In the genomic region with DNA sequence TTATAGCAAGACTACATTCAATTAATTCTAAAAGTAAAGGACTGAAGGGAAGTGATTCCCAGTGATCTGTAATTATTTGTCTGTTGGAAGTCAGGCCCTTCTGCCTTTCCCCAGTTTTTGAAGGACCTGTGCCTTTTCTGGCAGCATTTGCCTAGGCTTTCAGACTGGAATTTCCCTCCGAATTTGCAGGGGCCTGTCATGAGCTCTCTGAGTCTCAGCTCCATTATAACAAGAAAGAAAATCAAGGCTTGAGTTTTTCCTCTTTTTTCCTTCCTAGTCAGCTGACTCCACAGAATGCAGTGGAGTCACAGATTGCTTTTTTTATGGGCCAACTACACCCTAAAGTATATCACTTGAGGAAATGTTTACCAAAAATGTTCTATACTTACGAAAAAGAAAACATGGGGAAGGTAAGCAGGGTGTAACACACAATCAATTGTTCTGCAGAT, we compare ENCODE assay signal across 9 cellular contexts. TPM values are rescaled to one million over a fixed set of nuclear protein-coding genes. Genes with fewer than 3 reads are reported as not detected.
DNase-seq lines count a peak whose midpoint lies in the region; ATAC-seq and TF ChIP-seq lines count a peak whose summit lies in the region.
"Had no signal": no experiment of that assay in that cellular context is flagged by ENCODE, and none has a peak within 500 bp of the region (broad histone marks: within the 10 kb centered on the region; RNA-seq: fewer than 3 reads in every experiment).

No MANE protein-coding gene starts in this region.

- no peaks in the 10 kb centered on the region for H3K9me2 ChIP-seq in SK-N-SH

- CTCF ChIA-PET in SK-N-SH (lab: Yijun Ruan, JAX), result interaction anchor here (0.9 kb wide), 1 partner anchor 344 kb away, joined by 3 read pairs; no protein-coding TSS in a partner anchor

- no peaks in the 10 kb centered on the region for H4K20me1 ChIP-seq in SK-N-SH (ENCODE audit: insufficient read depth)

- H3K9me3 ChIP-seq in SK-N-SH, result no peaks in the 10 kb centered on the region
- H3K9me3 ChIP-seq in iPS-18c (ENCODE audit: control insufficient read depth, insufficient read depth, low read length), result no peaks in the 10 kb centered on the region

- H3K79me2 ChIP-seq in SK-N-SH (ENCODE audit: insufficient read depth), result no peaks in the 10 kb centered on the region

- TF ChIP-seq EP300 in SK-N-SH (IDR thresholded peaks at IDR 0.05; ENCODE audit: borderline replicate concordance in 1 of 2, low read depth in 1 of 2, low read length in 1 of 2), result no peak

- H3K27ac ChIP-seq in SK-N-SH (ENCODE audit: low read depth in 2 of 2, low read length in 1 of 2), result no peak overlapping the region

- TF ChIP-seq RAD21 in SK-N-SH (IDR thresholded peaks at IDR 0.05; ENCODE audit: low read length), result no peak

- no peaks in the 10 kb centered on the region for H3K36me3 ChIP-seq in SK-N-SH (replicated peaks in 1 of 2; ENCODE audit: control insufficient read depth in 1 of 2, insufficient read depth in 2 of 2, low read length in 1 of 2)

- peaks cover 0 to 8% of the 10 kb centered on the region in 2 experiments; a peak in 1 of 4 replicates for H3K4me1 ChIP-seq in SK-N-SH (ENCODE audit: control insufficient read depth in 1 of 2, insufficient read depth in 2 of 2, low read depth in 1 of 2, low read length in 1 of 2)

- ATAC-seq in SK-N-SH treated with all-trans-retinoic acid at 6 μM for 48 hours (no peak), HG03280 (IDR thresholded peaks at IDR 0.05; ENCODE audit: unreplicated experiment) (no peak)
- no peak for ATAC-seq in stimulated activated naive CD8-positive, alpha-beta T cell treated with anti-CD3 and anti-CD28 coated beads, Interleukin-15, amount 100 ng/mL, for 72 hours

- H3K4me1 Mint-ChIP-seq in stimulated activated naive CD8-positive, alpha-beta T cell treated with anti-CD3 and anti-CD28 coated beads, Interleukin-15, amount 100 ng/mL, for 72 hours, result no peaks in the 10 kb centered on the region

- peaks cover 48% of the 10 kb centered on the region for H3K27me3 ChIP-seq in SK-N-SH (ENCODE audit: insufficient read depth)

- peak overlapping the region; percentile 29 to 75 for H3K4me3 Mint-ChIP-seq in stimulated activated naive CD8-positive, alpha-beta T cell treated with anti-CD3 and anti-CD28 coated beads, Interleukin-15, amount 100 ng/mL, for 72 hours

- H3K9ac ChIP-seq in SK-N-SH, result no peak overlapping the region

- peaks cover 36% of the 10 kb centered on the region for H3K27me3 Mint-ChIP-seq in stimulated activated naive CD8-positive, alpha-beta T cell treated with anti-CD3 and anti-CD28 coated beads, Interleukin-15, amount 100 ng/mL, for 72 hours

- H3K4me2 ChIP-seq in SK-N-SH, result peak overlapping the region; percentile 68

- WGBS in SK-N-SH (ENCODE audit: low lambda C conversion rate), result 10% methylated on average over 2 of the region's 2 CpGs

- no peaks in the 10 kb centered on the region for H3K9me3 Mint-ChIP-seq in stimulated activated naive CD8-positive, alpha-beta T cell treated with anti-CD3 and anti-CD28 coated beads, Interleukin-15, amount 100 ng/mL, for 72 hours

- H3K27ac Mint-ChIP-seq in stimulated activated naive CD8-positive, alpha-beta T cell treated with anti-CD3 and anti-CD28 coated beads, Interleukin-15, amount 100 ng/mL, for 72 hours, result no peak overlapping the region

- no peak for TF ChIP-seq CTCF in SK-N-SH (IDR thresholded peaks at IDR 0.05)
- no peak for TF ChIP-seq CTCF in WI38 (IDR thresholded peaks at IDR 0.05; ENCODE audit: low read depth, low read length)

- DNase-seq in SK-N-SH (no peak), SK-N-DZ (ENCODE audit: low spot score) (no peak), ecto neural progenitor cell (ENCODE audit: low spot score) (no peak)
- no peak for DNase-seq in stimulated activated naive CD8-positive, alpha-beta T cell treated with anti-CD3 and anti-CD28 coated beads, Interleukin-15, amount 100 ng/mL, for 72 hours
- DNase-seq: DND-41 had no signal

- H2AFZ ChIP-seq in SK-N-SH (ENCODE audit: low read depth), result no peak overlapping the region

- peaks cover 3% of the 10 kb centered on the region for H3F3A ChIP-seq in SK-N-SH (replicated peaks; ENCODE audit: insufficient read depth)

- H3K4me3 ChIP-seq in SK-N-SH (ENCODE audit: low read depth in 2 of 2, low read length in 1 of 2), result peak overlapping the region; percentile 33 to 44
- peak overlapping the region; percentile 60 for H3K4me3 ChIP-seq in WI38 (ENCODE audit: low read depth, low read length)
- H3K4me3 ChIP-seq in iPS-18c (ENCODE audit: insufficient read depth, low read depth, low read length), result peak overlapping the region; percentile 77

- POLR2A ChIA-PET in SK-N-SH (lab: Yijun Ruan, JAX), result no interaction called here

TF ChIP-seq in SK-N-SH, 30 proteins besides CTCF, POLR2A, EP300 and RAD21 (continues in another document):
- no peak for TF ChIP-seq TCF12 (IDR thresholded peaks at IDR 0.05)
- no peak for TF ChIP-seq FOXJ3 (CRISPR knock-in tag; IDR thresholded peaks at IDR 0.05)
- no peak for TF ChIP-seq RCOR1 (IDR thresholded peaks at IDR 0.05; ENCODE audit: low read length)
- TF ChIP-seq GATA2 (CRISPR knock-in tag; IDR thresholded peaks at IDR 0.05), result no peak
- no peak for TF ChIP-seq TAF1 (IDR thresholded peaks at IDR 0.05; ENCODE audit: borderline replicate concordance, low read depth, low read length)
- no peak for TF ChIP-seq NFIC (IDR thresholded peaks at IDR 0.05; ENCODE audit: borderline replicate concordance)
- no peak for TF ChIP-seq GABPA (IDR thresholded peaks at IDR 0.05; ENCODE audit: low read depth)
- TF ChIP-seq MEF2A (IDR thresholded peaks at IDR 0.05; ENCODE audit: borderline replicate concordance, low read depth), result no peak
- TF ChIP-seq, protein P1, sequence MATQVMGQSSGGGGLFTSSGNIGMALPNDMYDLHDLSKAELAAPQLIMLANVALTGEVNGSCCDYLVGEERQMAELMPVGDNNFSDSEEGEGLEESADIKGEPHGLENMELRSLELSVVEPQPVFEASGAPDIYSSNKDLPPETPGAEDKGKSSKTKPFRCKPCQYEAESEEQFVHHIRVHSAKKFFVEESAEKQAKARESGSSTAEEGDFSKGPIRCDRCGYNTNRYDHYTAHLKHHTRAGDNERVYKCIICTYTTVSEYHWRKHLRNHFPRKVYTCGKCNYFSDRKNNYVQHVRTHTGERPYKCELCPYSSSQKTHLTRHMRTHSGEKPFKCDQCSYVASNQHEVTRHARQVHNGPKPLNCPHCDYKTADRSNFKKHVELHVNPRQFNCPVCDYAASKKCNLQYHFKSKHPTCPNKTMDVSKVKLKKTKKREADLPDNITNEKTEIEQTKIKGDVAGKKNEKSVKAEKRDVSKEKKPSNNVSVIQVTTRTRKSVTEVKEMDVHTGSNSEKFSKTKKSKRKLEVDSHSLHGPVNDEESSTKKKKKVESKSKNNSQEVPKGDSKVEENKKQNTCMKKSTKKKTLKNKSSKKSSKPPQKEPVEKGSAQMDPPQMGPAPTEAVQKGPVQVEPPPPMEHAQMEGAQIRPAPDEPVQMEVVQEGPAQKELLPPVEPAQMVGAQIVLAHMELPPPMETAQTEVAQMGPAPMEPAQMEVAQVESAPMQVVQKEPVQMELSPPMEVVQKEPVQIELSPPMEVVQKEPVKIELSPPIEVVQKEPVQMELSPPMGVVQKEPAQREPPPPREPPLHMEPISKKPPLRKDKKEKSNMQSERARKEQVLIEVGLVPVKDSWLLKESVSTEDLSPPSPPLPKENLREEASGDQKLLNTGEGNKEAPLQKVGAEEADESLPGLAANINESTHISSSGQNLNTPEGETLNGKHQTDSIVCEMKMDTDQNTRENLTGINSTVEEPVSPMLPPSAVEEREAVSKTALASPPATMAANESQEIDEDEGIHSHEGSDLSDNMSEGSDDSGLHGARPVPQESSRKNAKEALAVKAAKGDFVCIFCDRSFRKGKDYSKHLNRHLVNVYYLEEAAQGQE (IDR thresholded peaks at IDR 0.05; ENCODE audit: low read depth, low read length), result no peak

TF ChIP-seq in SK-N-SH treated with all-trans-retinoic acid at 6 μM for 48 hours, 23 proteins besides CTCF, POLR2A, EP300 and RAD21 (continues in another document):
- TF ChIP-seq, protein P2, sequence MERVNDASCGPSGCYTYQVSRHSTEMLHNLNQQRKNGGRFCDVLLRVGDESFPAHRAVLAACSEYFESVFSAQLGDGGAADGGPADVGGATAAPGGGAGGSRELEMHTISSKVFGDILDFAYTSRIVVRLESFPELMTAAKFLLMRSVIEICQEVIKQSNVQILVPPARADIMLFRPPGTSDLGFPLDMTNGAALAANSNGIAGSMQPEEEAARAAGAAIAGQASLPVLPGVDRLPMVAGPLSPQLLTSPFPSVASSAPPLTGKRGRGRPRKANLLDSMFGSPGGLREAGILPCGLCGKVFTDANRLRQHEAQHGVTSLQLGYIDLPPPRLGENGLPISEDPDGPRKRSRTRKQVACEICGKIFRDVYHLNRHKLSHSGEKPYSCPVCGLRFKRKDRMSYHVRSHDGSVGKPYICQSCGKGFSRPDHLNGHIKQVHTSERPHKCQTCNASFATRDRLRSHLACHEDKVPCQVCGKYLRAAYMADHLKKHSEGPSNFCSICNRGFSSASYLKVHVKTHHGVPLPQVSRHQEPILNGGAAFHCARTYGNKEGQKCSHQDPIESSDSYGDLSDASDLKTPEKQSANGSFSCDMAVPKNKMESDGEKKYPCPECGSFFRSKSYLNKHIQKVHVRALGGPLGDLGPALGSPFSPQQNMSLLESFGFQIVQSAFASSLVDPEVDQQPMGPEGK (CRISPR knock-in tag; IDR thresholded peaks at IDR 0.05; ENCODE audit: borderline replicate concordance), result no peak
- no peak for TF ChIP-seq CSRNP3 (CRISPR knock-in tag; IDR thresholded peaks at IDR 0.05)
- no peak for TF ChIP-seq ZC3H10 (CRISPR knock-in tag; IDR thresholded peaks at IDR 0.05)
- no peak for TF ChIP-seq PPARA (CRISPR knock-in tag; IDR thresholded peaks at IDR 0.05; ENCODE audit: borderline replicate concordance)

RNA-seq across cellular contexts. Expression of gene NR5A2, which starts 1.1 kb away (rescaled TPM):
- polyA plus RNA-seq in SK-N-SH (2012; rRNA removed), result not detected in 2 replicates
- not detected in 2 replicates for polyA plus RNA-seq in SK-N-SH (2012; cell fraction: cytosol; rRNA removed)
- not detected in 2 replicates for polyA plus RNA-seq in SK-N-SH (2012; cell fraction: nucleus; rRNA removed)
- not detected in 2 replicates for polyA plus RNA-seq in SK-N-DZ (2014; cell fraction: cytosol; rRNA removed)
- polyA plus RNA-seq in SK-N-DZ (2014; cell fraction: nucleus; rRNA removed), result not detected in 2 replicates
